Comparison of ENCODE assay signal across 1 cellular context in genomic region chr16:25135239-25135878, GRCh38.
TF ChIP-seq lines count a peak whose summit lies in the region.

No MANE protein-coding gene starts in this region.

TF ChIP-seq in GM23338, 12 proteins besides CTCF, POLR2A, EP300 and RAD21 (continued from another document):
- TF ChIP-seq, protein P1, sequence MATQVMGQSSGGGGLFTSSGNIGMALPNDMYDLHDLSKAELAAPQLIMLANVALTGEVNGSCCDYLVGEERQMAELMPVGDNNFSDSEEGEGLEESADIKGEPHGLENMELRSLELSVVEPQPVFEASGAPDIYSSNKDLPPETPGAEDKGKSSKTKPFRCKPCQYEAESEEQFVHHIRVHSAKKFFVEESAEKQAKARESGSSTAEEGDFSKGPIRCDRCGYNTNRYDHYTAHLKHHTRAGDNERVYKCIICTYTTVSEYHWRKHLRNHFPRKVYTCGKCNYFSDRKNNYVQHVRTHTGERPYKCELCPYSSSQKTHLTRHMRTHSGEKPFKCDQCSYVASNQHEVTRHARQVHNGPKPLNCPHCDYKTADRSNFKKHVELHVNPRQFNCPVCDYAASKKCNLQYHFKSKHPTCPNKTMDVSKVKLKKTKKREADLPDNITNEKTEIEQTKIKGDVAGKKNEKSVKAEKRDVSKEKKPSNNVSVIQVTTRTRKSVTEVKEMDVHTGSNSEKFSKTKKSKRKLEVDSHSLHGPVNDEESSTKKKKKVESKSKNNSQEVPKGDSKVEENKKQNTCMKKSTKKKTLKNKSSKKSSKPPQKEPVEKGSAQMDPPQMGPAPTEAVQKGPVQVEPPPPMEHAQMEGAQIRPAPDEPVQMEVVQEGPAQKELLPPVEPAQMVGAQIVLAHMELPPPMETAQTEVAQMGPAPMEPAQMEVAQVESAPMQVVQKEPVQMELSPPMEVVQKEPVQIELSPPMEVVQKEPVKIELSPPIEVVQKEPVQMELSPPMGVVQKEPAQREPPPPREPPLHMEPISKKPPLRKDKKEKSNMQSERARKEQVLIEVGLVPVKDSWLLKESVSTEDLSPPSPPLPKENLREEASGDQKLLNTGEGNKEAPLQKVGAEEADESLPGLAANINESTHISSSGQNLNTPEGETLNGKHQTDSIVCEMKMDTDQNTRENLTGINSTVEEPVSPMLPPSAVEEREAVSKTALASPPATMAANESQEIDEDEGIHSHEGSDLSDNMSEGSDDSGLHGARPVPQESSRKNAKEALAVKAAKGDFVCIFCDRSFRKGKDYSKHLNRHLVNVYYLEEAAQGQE (IDR thresholded peaks at IDR 0.05; ENCODE audit: unreplicated experiment), result no peak
- TF ChIP-seq ZNF114 (CRISPR knock-in tag; IDR thresholded peaks at IDR 0.05), result no peak
- no peak for TF ChIP-seq NANOG (IDR thresholded peaks at IDR 0.05; ENCODE audit: borderline replicate concordance)
